In genomic region chr3:132038198-132038825, GRCh38 we compare ENCODE assay signal across 8 cellular contexts. TPM values are rescaled to one million over a fixed set of nuclear protein-coding genes. Genes with fewer than 3 reads are reported as not detected.
A peak's percentile ranks its signal among the peaks of the same experiment; 100 is the strongest.
DNase-seq lines count a peak whose midpoint lies in the region; ATAC-seq, FAIRE-seq and TF ChIP-seq lines count a peak whose summit lies in the region.

No MANE protein-coding gene starts in this region.

- H3K27me3 ChIP-seq in bronchial epithelial cell (ENCODE audit: control insufficient read depth, insufficient read depth, low read length), result peaks cover 13% of the 10 kb centered on the region

- H3K4me3 Mint-ChIP-seq in progenitor cell of endocrine pancreas (ENCODE audit: low read depth), result no peak overlapping the region
- H3K4me3 Mint-ChIP-seq in T-helper 2 cell treated with Interferon-gamma antibody and Interleukin-4, amounts not matched to agents 5 μg/mL and 100 μg/mL, for 36 hours, result no peak overlapping the region

- ATAC-seq in GM21447 (IDR thresholded peaks at IDR 0.05; ENCODE audit: unreplicated experiment), result no peak

- peaks cover 40% of the 10 kb centered on the region for H3K27me3 Mint-ChIP-seq in progenitor cell of endocrine pancreas
- H3K27me3 Mint-ChIP-seq in T-helper 2 cell treated with Interferon-gamma antibody and Interleukin-4, amounts not matched to agents 5 μg/mL and 100 μg/mL, for 36 hours (ENCODE audit: low read depth), result peaks cover 23% of the 10 kb centered on the region

- no peaks in the 10 kb centered on the region for H3K9me3 Mint-ChIP-seq in progenitor cell of endocrine pancreas (ENCODE audit: low read depth)
- no peaks in the 10 kb centered on the region for H3K9me3 Mint-ChIP-seq in T-helper 2 cell treated with Interferon-gamma antibody and Interleukin-4, amounts not matched to agents 5 μg/mL and 100 μg/mL, for 36 hours

- DNase-seq in NCI-H510A treated with DMSO at 0.1 percent for 48 hours (lab: John Stamatoyannopoulos, UW) (peak; percentile 41), NCI-H510A (lab: John Stamatoyannopoulos, UW) (no peak), NCI-H2171 (lab: John Stamatoyannopoulos, UW) (peak; percentile 2), bronchial epithelial cell (ENCODE audit: low read depth) (peak; percentile 52), progenitor cell of endocrine pancreas (ENCODE audit: low spot score, unreplicated experiment) (no peak)
- no peak for DNase-seq in T-helper 2 cell treated with Interferon-gamma antibody and Interleukin-4, amounts not matched to agents 5 μg/mL and 100 μg/mL, for 36 hours (ENCODE audit: low spot score)
- no peak for DNase-seq in stimulated activated naive CD4-positive, alpha-beta T cell treated with Interleukin-2 at 50 U/mL for 16 hours (lab: John Stamatoyannopoulos, UW)

- no peaks in the 10 kb centered on the region for H3K36me3 ChIP-seq in bronchial epithelial cell (ENCODE audit: control insufficient read depth, insufficient read depth, low read length)

- peaks cover 4% of the 10 kb centered on the region for H3K4me1 Mint-ChIP-seq in progenitor cell of endocrine pancreas (ENCODE audit: low read depth)
- H3K4me1 Mint-ChIP-seq in T-helper 2 cell treated with Interferon-gamma antibody and Interleukin-4, amounts not matched to agents 5 μg/mL and 100 μg/mL, for 36 hours (ENCODE audit: low read depth), result peaks cover 7% of the 10 kb centered on the region

- H3K27ac Mint-ChIP-seq in progenitor cell of endocrine pancreas, result no peak overlapping the region
- H3K27ac Mint-ChIP-seq in T-helper 2 cell treated with Interferon-gamma antibody and Interleukin-4, amounts not matched to agents 5 μg/mL and 100 μg/mL, for 36 hours, result no peak overlapping the region

- H3K4me3 ChIP-seq in bronchial epithelial cell (ENCODE audit: low read depth, low read length), result no peak overlapping the region

- TF ChIP-seq CTCF in bronchial epithelial cell (IDR thresholded peaks at IDR 0.05; ENCODE audit: insufficient read depth, low read length, severe bottlenecking) (peak; percentile 50), progenitor cell of endocrine pancreas (IDR thresholded peaks at IDR 0.05; ENCODE audit: unreplicated experiment) (peak; percentile 69)

- no peaks in the 10 kb centered on the region for H3K36me3 Mint-ChIP-seq in progenitor cell of endocrine pancreas (ENCODE audit: insufficient read depth)
- no peaks in the 10 kb centered on the region for H3K36me3 Mint-ChIP-seq in T-helper 2 cell treated with Interferon-gamma antibody and Interleukin-4, amounts not matched to agents 5 μg/mL and 100 μg/mL, for 36 hours (ENCODE audit: low read depth)

- no peak for FAIRE-seq in bronchial epithelial cell (lab: Jason Lieb, UNC)

RNA-seq across cellular contexts. Expression of gene CPNE4, which starts 3.5 kb away (rescaled TPM):
- under 0.01 TPM in 1 of 2 replicates, not detected in the other for total RNA-seq in bronchial epithelial cell
- 4.6 and 5.5 TPM in 2 replicates for total RNA-seq in progenitor cell of endocrine pancreas

Comparison
In these comparisons a context has a peak if more than half of its experiments do, and no peak if none do; other contexts are left out.
1. DNase-seq: peak in NCI-H510A treated with DMSO at 0.1 percent for 48 hours (single experiment), NCI-H2171 (single experiment) and bronchial epithelial cell (single experiment); none in NCI-H510A (single experiment), progenitor cell of endocrine pancreas (single experiment), T-helper 2 cell treated with Interferon-gamma antibody and Interleukin-4, amounts not matched to agents 5 μg/mL and 100 μg/mL, for 36 hours (single experiment) and stimulated activated naive CD4-positive, alpha-beta T cell treated with Interleukin-2 at 50 U/mL for 16 hours (single experiment).